In genomic region chr7:151343516-151343915, GRCh38 we compare ENCODE assay signal across 14 cellular contexts. TPM values are rescaled to one million over a fixed set of nuclear protein-coding genes. Genes with fewer than 3 reads are reported as not detected.
DNase-seq lines count a peak whose midpoint lies in the region; ATAC-seq and TF ChIP-seq lines count a peak whose summit lies in the region.
"Had no signal": no experiment of that assay in that cellular context is flagged by ENCODE, and none has a peak within 500 bp of the region (broad histone marks: within the 10 kb centered on the region; RNA-seq: fewer than 3 reads in every experiment).

No MANE protein-coding gene starts in this region.

- intact Hi-C loops in PC-9 (cut with micrococcal nuclease; ENCODE audit: unreplicated experiment), result no loop called here

- peaks cover 27% of the 10 kb centered on the region for H3K79me2 ChIP-seq in PC-9 (ENCODE audit: low read depth)

- peak overlapping the region; percentile 87; the same call in 1 of the 2 replicates for H3K4me3 ChIP-seq in PC-9

- no peaks in the 10 kb centered on the region for H3K27me3 ChIP-seq in PC-9 (ENCODE audit: insufficient read depth, low read depth)
- H3K27me3 ChIP-seq: adrenal gland, colonic mucosa, upper lobe of left lung had no signal

- H3K4me1 ChIP-seq in PC-9 (replicated peaks; ENCODE audit: insufficient read depth), result peaks cover 28% of the 10 kb centered on the region

- no TSS peak for BruUV-seq in PC-9 (replicated peaks; lab: Mats Ljungman, UMichigan)

- peaks cover 20% of the 10 kb centered on the region for H4K20me1 ChIP-seq in PC-9 (ENCODE audit: insufficient read depth)

- ATAC-seq in stimulated activated effector memory CD8-positive, alpha-beta T cell treated with anti-CD3 and anti-CD28 coated beads, Interleukin-12 subunit alpha, Interleukin-12 subunit beta, amount 100 ng/mL, for 72 hours, result no peak
- no peak for ATAC-seq in GM18861 (IDR thresholded peaks at IDR 0.05; ENCODE audit: unreplicated experiment)
- no peak for ATAC-seq in HG02763 (IDR thresholded peaks at IDR 0.05; ENCODE audit: unreplicated experiment)

- H3K4me1 Mint-ChIP-seq in activated naive CD4-positive, alpha-beta T cell treated with anti-CD3 and anti-CD28 coated beads, Interleukin-2, amount 10 ng/mL, durations not matched to agents 7 days and 5 days, result peaks cover 43% of the 10 kb centered on the region
- H3K4me1 Mint-ChIP-seq in chondrocyte (ENCODE audit: low read depth), result peaks cover 16% of the 10 kb centered on the region
- peaks cover 35% of the 10 kb centered on the region for H3K4me1 Mint-ChIP-seq in stimulated activated effector memory CD8-positive, alpha-beta T cell treated with anti-CD3 and anti-CD28 coated beads, Interleukin-12 subunit alpha, Interleukin-12 subunit beta, amount 100 ng/mL, for 72 hours

- TF ChIP-seq CTCF in PC-9 (conservative IDR thresholded peaks at IDR 0.05) (no peak), chondrocyte (IDR thresholded peaks at IDR 0.05) (no peak)

- peak overlapping the region; percentile 85; the same call in 1 of the 2 replicates for H3K4me2 ChIP-seq in PC-9

- H3K36me3 ChIP-seq in PC-9 (ENCODE audit: low read depth), result peaks cover 23% of the 10 kb centered on the region
- H3K36me3 ChIP-seq: colonic mucosa had no signal

- H3K27me3 Mint-ChIP-seq in activated naive CD4-positive, alpha-beta T cell treated with anti-CD3 and anti-CD28 coated beads, Interleukin-2, amount 10 ng/mL, durations not matched to agents 7 days and 5 days, result no peaks in the 10 kb centered on the region
- H3K27me3 Mint-ChIP-seq in chondrocyte (ENCODE audit: low read depth), result no peaks in the 10 kb centered on the region

- CTCF ChIA-PET in activated naive CD4-positive, alpha-beta T cell treated with anti-CD3 and anti-CD28 coated beads, Interleukin-2, amount 10 ng/mL, durations not matched to agents 7 days and 5 days (lab: Charles Lee), result interaction anchor here (0.8 to 0.9 kb wide), 3 partner anchors 8 to 28 kb away, joined by 4 read pairs; no protein-coding TSS in a partner anchor
- CTCF ChIA-PET in PC-9 (lab: Charles Lee), result no interaction called here

- peaks cover 25% of the 10 kb centered on the region for H3K36me3 Mint-ChIP-seq in activated naive CD4-positive, alpha-beta T cell treated with anti-CD3 and anti-CD28 coated beads, Interleukin-2, amount 10 ng/mL, durations not matched to agents 7 days and 5 days
- peaks cover 10% of the 10 kb centered on the region for H3K36me3 Mint-ChIP-seq in chondrocyte (ENCODE audit: low read depth)
- H3K36me3 Mint-ChIP-seq in stimulated activated effector memory CD8-positive, alpha-beta T cell treated with anti-CD3 and anti-CD28 coated beads, Interleukin-12 subunit alpha, Interleukin-12 subunit beta, amount 100 ng/mL, for 72 hours, result peaks cover 42% of the 10 kb centered on the region

- no peak overlapping the region for H3K27ac ChIP-seq in PC-9

- H3F3A ChIP-seq in PC-9 (ENCODE audit: insufficient read depth, low read depth), result peaks cover 27% of the 10 kb centered on the region

- no peak for DNase-seq in activated naive CD4-positive, alpha-beta T cell treated with anti-CD3 and anti-CD28 coated beads, Interleukin-2, amount 10 ng/mL, durations not matched to agents 7 days and 5 days
- DNase-seq in activated naive CD4-positive, alpha-beta T cell treated with anti-CD3 and anti-CD28 coated beads, Interleukin-2, amount 50 U/mL, for 16 hours, result no peak
- DNase-seq in PC-9 (no peak), chondrocyte (ENCODE audit: low spot score) (no peak), hypothalamus (lab: John Stamatoyannopoulos, UW) (no peak)
- no peak for DNase-seq in stimulated activated effector memory CD8-positive, alpha-beta T cell treated with anti-CD3 and anti-CD28 coated beads, Interleukin-12 subunit alpha, Interleukin-12 subunit beta, amount 100 ng/mL, for 72 hours (ENCODE audit: low spot score in 2 of 2)
- DNase-seq: activated CD4-positive, alpha-beta T cell treated with anti-CD3 and anti-CD28 coated beads, Interleukin-2, amount 50 U/mL, for 4 hours; adrenal gland; colonic mucosa; hippocampal formation; NCI-H1048; upper lobe of left lung had no signal

- H3K9me3 ChIP-seq in PC-9 (ENCODE audit: insufficient read depth, low read depth), result no peaks in the 10 kb centered on the region
- H3K9me3 ChIP-seq: adrenal gland, colonic mucosa, upper lobe of left lung had no signal

- no peaks in the 10 kb centered on the region for H3K9me2 ChIP-seq in PC-9 (ENCODE audit: insufficient read depth)

- peaks cover 9% of the 10 kb centered on the region for H3K9me3 Mint-ChIP-seq in activated naive CD4-positive, alpha-beta T cell treated with anti-CD3 and anti-CD28 coated beads, Interleukin-2, amount 10 ng/mL, durations not matched to agents 7 days and 5 days
- no peaks in the 10 kb centered on the region for H3K9me3 Mint-ChIP-seq in chondrocyte (ENCODE audit: low read depth)
- H3K9me3 Mint-ChIP-seq in stimulated activated effector memory CD8-positive, alpha-beta T cell treated with anti-CD3 and anti-CD28 coated beads, Interleukin-12 subunit alpha, Interleukin-12 subunit beta, amount 100 ng/mL, for 72 hours, result peaks cover 7% of the 10 kb centered on the region

- H2AFZ ChIP-seq in PC-9, result no peak overlapping the region

- POLR2A ChIA-PET in PC-9 (lab: Charles Lee; ENCODE audit: unreplicated experiment), result no interaction called here

- peak overlapping the region; percentile 84 for H3K4me3 Mint-ChIP-seq in activated naive CD4-positive, alpha-beta T cell treated with anti-CD3 and anti-CD28 coated beads, Interleukin-2, amount 10 ng/mL, durations not matched to agents 7 days and 5 days
- H3K4me3 Mint-ChIP-seq in chondrocyte (ENCODE audit: unreplicated experiment), result peak overlapping the region; percentile 35
- peak overlapping the region; percentile 67 for H3K4me3 Mint-ChIP-seq in stimulated activated effector memory CD8-positive, alpha-beta T cell treated with anti-CD3 and anti-CD28 coated beads, Interleukin-12 subunit alpha, Interleukin-12 subunit beta, amount 100 ng/mL, for 72 hours

- peak overlapping the region; percentile 60 for H3K27ac Mint-ChIP-seq in activated naive CD4-positive, alpha-beta T cell treated with anti-CD3 and anti-CD28 coated beads, Interleukin-2, amount 10 ng/mL, durations not matched to agents 7 days and 5 days
- H3K27ac Mint-ChIP-seq in chondrocyte (ENCODE audit: unreplicated experiment), result no peak overlapping the region
- peak overlapping the region; percentile 69 for H3K27ac Mint-ChIP-seq in stimulated activated effector memory CD8-positive, alpha-beta T cell treated with anti-CD3 and anti-CD28 coated beads, Interleukin-12 subunit alpha, Interleukin-12 subunit beta, amount 100 ng/mL, for 72 hours

RNA-seq across cellular contexts. Expression of gene NUB1, which starts 1.9 kb away (rescaled TPM):
- total RNA-seq in PC-9 (2021) (63.8 and 80.6 TPM in 2 replicates), chondrocyte (47.3 to 61.7 TPM (median 50.3 TPM) in 3 replicates)
